8 cellular contexts compared by ENCODE assay signal in genomic region chr22:17368727-17369552, GRCh38. TPM values are rescaled to one million over a fixed set of nuclear protein-coding genes. Genes with fewer than 3 reads are reported as not detected.
DNase-seq lines count a peak whose midpoint lies in the region; ATAC-seq and TF ChIP-seq lines count a peak whose summit lies in the region.

CECR2 (plus strand) TSS chr22:17369460; CDS start chr22:17369784, 324 bp downstream.

- no peaks in the 10 kb centered on the region for H3K36me3 Mint-ChIP-seq in activated CD8-positive, alpha-beta T cell treated with anti-CD3 and anti-CD28 coated beads, Interleukin-2, amount 10 ng/mL, durations not matched to agents 7 days and 5 days (ENCODE audit: low read depth)
- H3K36me3 Mint-ChIP-seq in glutamatergic neuron (ENCODE audit: unreplicated experiment): no peaks in the 10 kb centered on the region

- no peaks in the 10 kb centered on the region for H3K9me3 Mint-ChIP-seq in activated CD8-positive, alpha-beta T cell treated with anti-CD3 and anti-CD28 coated beads, Interleukin-2, amount 10 ng/mL, durations not matched to agents 7 days and 5 days (ENCODE audit: insufficient read depth)
- peaks cover 17% of the 10 kb centered on the region for H3K9me3 Mint-ChIP-seq in glutamatergic neuron (ENCODE audit: unreplicated experiment)

- intact Hi-C loops in posterior vena cava (cut with DNase I): no loop called here

- no peaks in the 10 kb centered on the region for H3K36me3 ChIP-seq in neuron (ENCODE audit: insufficient read depth, low read length)

- H3K4me3 Mint-ChIP-seq in activated CD8-positive, alpha-beta T cell treated with anti-CD3 and anti-CD28 coated beads, Interleukin-2, amount 10 ng/mL, durations not matched to agents 7 days and 5 days: peak within 1 kb of the TSS; percentile 16
- H3K4me3 Mint-ChIP-seq in glutamatergic neuron (ENCODE audit: unreplicated experiment): peak within 1 kb of the TSS; percentile 84

- peak within 1 kb of the TSS; percentile 71 for H2AFZ ChIP-seq in neuron (ENCODE audit: low read depth, low read length)

- no peaks in the 10 kb centered on the region for H3K9me3 ChIP-seq in neuron (ENCODE audit: low read length)

- H3K4me3 ChIP-seq in neuron (ENCODE audit: low read length): peak within 1 kb of the TSS; percentile 91

- peaks cover 50% of the 10 kb centered on the region for H3K27me3 Mint-ChIP-seq in activated CD8-positive, alpha-beta T cell treated with anti-CD3 and anti-CD28 coated beads, Interleukin-2, amount 10 ng/mL, durations not matched to agents 7 days and 5 days (ENCODE audit: low read depth)
- peaks cover 28% of the 10 kb centered on the region for H3K27me3 Mint-ChIP-seq in glutamatergic neuron (ENCODE audit: unreplicated experiment)

- POLR2A ChIA-PET in activated CD8-positive, alpha-beta T cell treated with anti-CD3 and anti-CD28 coated beads, Interleukin-2, amount 10 ng/mL, durations not matched to agents 7 days and 5 days (lab: Charles Lee): no interaction called here

- no peak for TF ChIP-seq CTCF in glutamatergic neuron (IDR thresholded peaks at IDR 0.05; ENCODE audit: partially characterized antibody, unreplicated experiment)

- CTCF ChIA-PET in activated CD8-positive, alpha-beta T cell treated with anti-CD3 and anti-CD28 coated beads, Interleukin-2, amount 10 ng/mL, durations not matched to agents 7 days and 5 days (lab: Charles Lee): no interaction called here

- no peak within 1 kb of the TSS for H3K27ac Mint-ChIP-seq in activated CD8-positive, alpha-beta T cell treated with anti-CD3 and anti-CD28 coated beads, Interleukin-2, amount 10 ng/mL, durations not matched to agents 7 days and 5 days
- peak within 1 kb of the TSS; percentile 89 for H3K27ac Mint-ChIP-seq in glutamatergic neuron (ENCODE audit: unreplicated experiment)

- DNase-seq in DMS79 (lab: John Stamatoyannopoulos, UW) (peak; percentile 81), NCI-H1105 (lab: John Stamatoyannopoulos, UW) (peak; percentile 56), glutamatergic neuron (peak; percentile 90), posterior vena cava (ENCODE audit: low spot score) (no peak)
- DNase-seq in activated CD8-positive, alpha-beta T cell treated with anti-CD3 and anti-CD28 coated beads, Interleukin-2, amount 10 ng/mL, durations not matched to agents 7 days and 5 days: no peak
- no peak for DNase-seq in activated effector memory CD4-positive, alpha-beta T cell treated with Interleukin-2 at 50 U/mL for 16 hours

- peaks cover 15% of the 10 kb centered on the region for H3K4me1 Mint-ChIP-seq in activated CD8-positive, alpha-beta T cell treated with anti-CD3 and anti-CD28 coated beads, Interleukin-2, amount 10 ng/mL, durations not matched to agents 7 days and 5 days (ENCODE audit: low read depth)
- H3K4me1 Mint-ChIP-seq in glutamatergic neuron (ENCODE audit: low read depth, unreplicated experiment): peaks cover 23% of the 10 kb centered on the region

- peak; percentile 45 for ATAC-seq in activated CD8-positive, alpha-beta T cell treated with anti-CD3 and anti-CD28 coated beads, Interleukin-2, amount 10 ng/mL, durations not matched to agents 7 days and 5 days
- ATAC-seq in HG03025 (IDR thresholded peaks at IDR 0.05; ENCODE audit: low FRiP score, unreplicated experiment): no peak

- peaks cover 17% of the 10 kb centered on the region for H3K4me1 ChIP-seq in neuron (ENCODE audit: insufficient read depth, low read length)

- no peaks in the 10 kb centered on the region for H3K27me3 ChIP-seq in neuron (ENCODE audit: insufficient read depth, low read length)

RNA-seq across cellular contexts. Expression of gene CECR2, which starts in this region (rescaled TPM):
- not detected for total RNA-seq in activated CD8-positive, alpha-beta T cell treated with anti-CD3 and anti-CD28 coated beads, Interleukin-2, amount 10 ng/mL, durations not matched to agents 7 days and 5 days
- total RNA-seq in glutamatergic neuron (ENCODE audit: unreplicated experiment): 178 TPM
- under 1 TPM; 0.24 to 0.56 TPM for total RNA-seq in posterior vena cava

Comparison
In these comparisons a context has a peak if more than half of its experiments do, and no peak if none do; other contexts are left out.
1. RNA of gene CECR2 (total RNA-seq): 178 TPM in glutamatergic neuron (single experiment); 0.24 to 0.56 TPM in posterior vena cava and not detected in activated CD8-positive, alpha-beta T cell treated with anti-CD3 and anti-CD28 coated beads, Interleukin-2, amount 10 ng/mL, durations not matched to agents 7 days and 5 days; every median in the first group is over 100 times any median in the second.
2. Peak in ATAC-seq in activated CD8-positive, alpha-beta T cell treated with anti-CD3 and anti-CD28 coated beads, Interleukin-2, amount 10 ng/mL, durations not matched to agents 7 days and 5 days; RNA of the gene not detected or under 1 TPM.
3. DNase-seq: peak in DMS79 (single experiment), NCI-H1105 (single experiment) and glutamatergic neuron (single experiment); none in activated CD8-positive, alpha-beta T cell treated with anti-CD3 and anti-CD28 coated beads, Interleukin-2, amount 10 ng/mL, durations not matched to agents 7 days and 5 days (single experiment), posterior vena cava (single experiment) and activated effector memory CD4-positive, alpha-beta T cell treated with Interleukin-2 at 50 U/mL for 16 hours (single experiment).